8 cellular contexts compared by ENCODE assay signal in the genomic region with DNA sequence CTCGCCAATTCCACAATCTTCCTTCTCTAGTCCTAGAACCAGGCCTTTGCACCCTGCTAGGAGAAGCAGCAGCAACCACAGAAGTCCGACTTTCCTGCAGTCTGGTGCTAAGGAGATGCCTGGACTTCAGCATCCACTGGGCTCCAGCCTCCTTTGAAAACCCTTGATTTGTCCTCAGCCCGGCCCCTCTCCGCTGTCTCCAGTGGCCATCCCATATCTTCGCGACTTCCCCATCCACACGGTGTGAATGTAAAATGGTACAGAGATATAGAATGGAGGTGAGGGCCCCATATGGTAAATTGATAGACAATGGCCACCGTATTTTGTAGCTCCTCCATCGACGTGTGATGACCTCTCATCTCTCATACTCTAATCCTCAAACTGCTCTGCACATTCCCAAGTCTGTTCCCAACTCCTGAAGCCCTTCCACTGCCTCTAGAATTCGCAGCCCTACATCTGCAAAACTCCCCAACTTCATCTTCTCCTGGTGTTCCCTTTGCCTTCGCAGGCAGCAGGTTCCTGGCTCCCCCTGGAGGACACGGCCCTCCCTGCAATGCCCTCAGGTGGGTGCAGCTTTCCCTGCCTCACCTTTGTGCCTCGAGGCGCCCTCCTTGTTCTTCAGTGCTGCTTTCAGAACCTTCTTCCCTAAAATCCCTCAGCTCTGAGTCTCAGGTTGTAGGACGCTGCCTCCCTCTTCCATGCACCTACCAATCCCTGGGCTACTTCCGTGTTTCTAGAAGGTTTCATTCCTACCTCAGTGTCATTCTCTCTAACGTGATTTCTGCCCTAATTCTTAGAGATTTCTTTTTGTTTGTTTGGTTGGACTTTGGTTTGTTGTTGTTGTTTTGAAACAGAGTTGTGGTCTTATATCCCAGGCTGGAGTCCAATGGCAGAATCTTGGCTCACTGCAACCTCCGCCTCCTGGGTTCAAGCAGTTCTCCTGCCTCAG. TPM values are rescaled to one million over a fixed set of nuclear protein-coding genes. Genes with fewer than 3 reads are reported as not detected.
DNase-seq lines count a peak whose midpoint lies in the region; ATAC-seq and TF ChIP-seq lines count a peak whose summit lies in the region.

No MANE protein-coding gene starts in this region.

- TF ChIP-seq CTCF in GM10248 (IDR thresholded peaks at IDR 0.05; ENCODE audit: control extremely low read depth, extremely low read depth, low read depth, missing control alignments): peak; percentile 86

- H3K36me3 Mint-ChIP-seq in memory B cell: no peaks in the 10 kb centered on the region

- H3K4me3 Mint-ChIP-seq in memory B cell: no peak overlapping the region

- POLR2A ChIA-PET in GM10248 (lab: Yijun Ruan, JAX): no interaction called here

- ATAC-seq in memory B cell (ENCODE audit: low read depth) (peak; percentile 83), GM21529 (IDR thresholded peaks at IDR 0.05; ENCODE audit: unreplicated experiment) (no peak), GM21390 (IDR thresholded peaks at IDR 0.05; ENCODE audit: unreplicated experiment) (no peak)

- H3K9me3 Mint-ChIP-seq in memory B cell: no peaks in the 10 kb centered on the region

- H3K27me3 Mint-ChIP-seq in memory B cell: peaks cover 18% of the 10 kb centered on the region

- no peak overlapping the region for H3K27ac Mint-ChIP-seq in memory B cell

- CTCF ChIA-PET in GM10248 (lab: Yijun Ruan, JAX): interaction anchor here (0.7 to 3.2 kb wide), 47 partner anchors 8 to 435 kb away, joined by 3 to 47 read pairs (median 5); partner anchors contain the start of genes NCKAP5L and TMBIM6

- H3K4me1 Mint-ChIP-seq in memory B cell: peaks cover 17% of the 10 kb centered on the region

- DNase-seq in GM10248 (ENCODE audit: extremely low spot score): peak; percentile 76
- peak; percentile 67 for DNase-seq in NAMALWA (ENCODE audit: low spot score)
- peak; percentile 71 to 83 for DNase-seq in activated CD4-positive, alpha-beta T cell treated with anti-CD3 and anti-CD28 coated beads for 4 hours
- DNase-seq in cerebellum (ENCODE audit: low spot score): peak; percentile 45
- DNase-seq in memory B cell (ENCODE audit: low spot score in 2 of 2): peak; percentile 55 to 62
- DNase-seq in stimulated activated CD8-positive, alpha-beta memory T cell treated with anti-CD3 and anti-CD28 coated beads, Interleukin-4, amount 100 ng/mL, for 24 hours (ENCODE audit: low read depth): peak; percentile 60

RNA-seq across cellular contexts. Expression of gene TMBIM6, which starts 36.7 kb away (rescaled TPM):
- 244 TPM for total RNA-seq in cerebellum

RNA-seq across cellular contexts. Expression of gene NCKAP5L, which starts 50.1 kb away (rescaled TPM):
- total RNA-seq in cerebellum: 18.4 TPM
